In genomic region chr17:82371333-82372062, GRCh38 we compare ENCODE assay signal across 10 cellular contexts. TPM values are rescaled to one million over a fixed set of nuclear protein-coding genes. Genes with fewer than 3 reads are reported as not detected.
DNase-seq lines count a peak whose midpoint lies in the region; ATAC-seq and TF ChIP-seq lines count a peak whose summit lies in the region.
"Had no signal": no experiment of that assay in that cellular context is flagged by ENCODE, and none has a peak within 500 bp of the region (broad histone marks: within the 10 kb centered on the region; RNA-seq: fewer than 3 reads in every experiment).

TSS of gene UTS2R (plus strand) at chr17:82371765. CDS start at chr17:82374325, 2,560 bp downstream.

- H3K27me3 ChIP-seq in DOHH2 (ENCODE audit: control insufficient read depth, low read length) = peaks cover 19% of the 10 kb centered on the region
- no peaks in the 10 kb centered on the region for H3K27me3 ChIP-seq in PC-3 (ENCODE audit: low read length)
- H3K27me3 ChIP-seq in trophoblast cell (ENCODE audit: insufficient read depth, low read length) = peaks cover 25% of the 10 kb centered on the region
- H3K27me3 ChIP-seq in foreskin keratinocyte = peaks cover 89% of the 10 kb centered on the region

- H2BK5ac ChIP-seq in trophoblast cell (ENCODE audit: low read depth, low read length, poor library complexity) = no peak within 1 kb of the TSS

- WGBS in trophoblast cell (ENCODE audit: extremely low coverage, insufficient coverage, insufficient read length) = no CpG with 5 or more reads among the region's 91 CpGs

- H3F3A ChIP-seq in DOHH2 (ENCODE audit: control insufficient read depth, insufficient read depth) (no peaks in the 10 kb centered on the region), PC-3 (ENCODE audit: low read length, unreplicated experiment) (no peaks in the 10 kb centered on the region)

- BruUV-seq in PC-3 (replicated peaks; lab: Mats Ljungman, UMichigan) = no TSS peak

- H3K27me3 Mint-ChIP-seq in glutamatergic neuron (ENCODE audit: unreplicated experiment) = peaks cover 10% of the 10 kb centered on the region

- H4K8ac ChIP-seq in trophoblast cell (ENCODE audit: low read depth, low read length) = no peak within 1 kb of the TSS

- no peak within 1 kb of the TSS for H4K12ac ChIP-seq in trophoblast cell (ENCODE audit: low read depth, low read length)

- POLR2A ChIA-PET in PC-3 (lab: Charles Lee; ENCODE audit: unreplicated experiment) = no interaction called here

- no peak within 1 kb of the TSS for H4K91ac ChIP-seq in trophoblast cell (ENCODE audit: low read depth, low read length)

- H3K4me1 Mint-ChIP-seq in glutamatergic neuron (ENCODE audit: low read depth, unreplicated experiment) = peaks cover 9% of the 10 kb centered on the region

- H3K14ac ChIP-seq in trophoblast cell (ENCODE audit: low read length) = no peak within 1 kb of the TSS

- no peaks in the 10 kb centered on the region for H3K9me2 ChIP-seq in DOHH2 (replicated peaks; ENCODE audit: control insufficient read depth, low read length)
- no peaks in the 10 kb centered on the region for H3K9me2 ChIP-seq in PC-3 (replicated peaks; ENCODE audit: low read length)

- H3K4me3 Mint-ChIP-seq in glutamatergic neuron (ENCODE audit: unreplicated experiment) = peak within 1 kb of the TSS; percentile 59

- H3K4me3 ChIP-seq in DOHH2 (ENCODE audit: low read length) (peak within 1 kb of the TSS; percentile 18; the same call in 1 of the 2 replicates), PC-3 (ENCODE audit: low read length) (peak within 1 kb of the TSS; percentile 68), trophoblast cell (ENCODE audit: low read depth, low read length) (peak within 1 kb of the TSS; percentile 9)

- no peak within 1 kb of the TSS for H2BK12ac ChIP-seq in trophoblast cell (ENCODE audit: low read length)

- H3K18ac ChIP-seq in trophoblast cell (ENCODE audit: low read length) = no peak within 1 kb of the TSS

- H3K27ac ChIP-seq in DOHH2 (ENCODE audit: low read depth, low read length) (no peak within 1 kb of the TSS), PC-3 (ENCODE audit: low read length) (no peak within 1 kb of the TSS), trophoblast cell (ENCODE audit: low read depth, low read length) (no peak within 1 kb of the TSS), foreskin keratinocyte (no peak within 1 kb of the TSS)

- H4K20me1 ChIP-seq in DOHH2 (ENCODE audit: control insufficient read depth, insufficient read depth, low read depth, low read length) = no peaks in the 10 kb centered on the region
- H4K20me1 ChIP-seq in PC-3 (ENCODE audit: low read length) = no peaks in the 10 kb centered on the region

- H3K4me1 ChIP-seq in DOHH2 (ENCODE audit: control insufficient read depth, low read length) (peaks cover 9% of the 10 kb centered on the region), PC-3 (ENCODE audit: insufficient read depth, low read length) (peaks cover 6% of the 10 kb centered on the region; the same call in 1 of the 2 replicates), trophoblast cell (ENCODE audit: control insufficient read depth in 1 of 2, insufficient read depth in 2 of 2, low read length in 2 of 2) (peaks cover 2 to 3% of the 10 kb centered on the region in 2 experiments), foreskin keratinocyte (no peaks in the 10 kb centered on the region)

- ATAC-seq in PC-3 (no peak), GM18909 (IDR thresholded peaks at IDR 0.05; ENCODE audit: poor library complexity, unreplicated experiment) (no peak), foreskin keratinocyte (no peak)

- CTCF ChIA-PET in PC-3 (lab: Charles Lee) = no interaction called here

- H2AFZ ChIP-seq in PC-3 (ENCODE audit: low read length) (peak within 1 kb of the TSS; percentile 90), trophoblast cell (ENCODE audit: insufficient read depth, low read length, poor library complexity) (peak within 1 kb of the TSS; percentile 2)

- no peak for DNase-seq in PC-3
- DNase-seq in glutamatergic neuron = peak; percentile 55
- no peak for DNase-seq in trophoblast cell
- no peak for DNase-seq in SW480 (ENCODE audit: low spot score)
- no peak for DNase-seq in NCI-H1694 (lab: John Stamatoyannopoulos, UW)
- no peak for DNase-seq in foreskin keratinocyte
- DNase-seq: activated CD8-positive, alpha-beta memory T cell treated with anti-CD3 and anti-CD28 coated beads for 24 hours had no signal

- H3K36me3 Mint-ChIP-seq in glutamatergic neuron (ENCODE audit: unreplicated experiment) = no peaks in the 10 kb centered on the region

- H3K36me3 ChIP-seq in DOHH2 (ENCODE audit: control insufficient read depth, low read length) = no peaks in the 10 kb centered on the region
- H3K36me3 ChIP-seq in PC-3 (ENCODE audit: low read depth, low read length) = no peaks in the 10 kb centered on the region
- H3K36me3 ChIP-seq in trophoblast cell (ENCODE audit: control insufficient read depth in 1 of 2, insufficient read depth in 2 of 2, low read length in 2 of 2) = no peaks in the 10 kb centered on the region

- no peak within 1 kb of the TSS for H2AK5ac ChIP-seq in trophoblast cell (ENCODE audit: low read length)

- no peaks in the 10 kb centered on the region for H3K79me1 ChIP-seq in trophoblast cell (ENCODE audit: low read length)

- TF ChIP-seq CTCF in DOHH2 (IDR thresholded peaks at IDR 0.05; ENCODE audit: low read depth, low read length, poor library complexity, severe bottlenecking) = no peak
- no peak for TF ChIP-seq CTCF in PC-3 (conservative IDR thresholded peaks at IDR 0.05; ENCODE audit: low read depth, low read length)
- TF ChIP-seq CTCF in glutamatergic neuron (IDR thresholded peaks at IDR 0.05; ENCODE audit: partially characterized antibody, unreplicated experiment) = no peak
- no peak for TF ChIP-seq CTCF in foreskin keratinocyte (conservative IDR thresholded peaks at IDR 0.05)

- peaks cover 3% of the 10 kb centered on the region for H3K9me3 Mint-ChIP-seq in glutamatergic neuron (ENCODE audit: unreplicated experiment)

- no peak within 1 kb of the TSS for H3K23ac ChIP-seq in trophoblast cell (ENCODE audit: low read length)

- H2BK120ac ChIP-seq in trophoblast cell (ENCODE audit: insufficient read depth, low read length, poor library complexity) = no peak within 1 kb of the TSS

- H3K4ac ChIP-seq in trophoblast cell (ENCODE audit: low read depth, low read length) = no peak within 1 kb of the TSS

- H3K9ac ChIP-seq in PC-3 (ENCODE audit: low read length) = no peak within 1 kb of the TSS
- no peak within 1 kb of the TSS for H3K9ac ChIP-seq in trophoblast cell (ENCODE audit: low read length)

- intact Hi-C loops in PC-3 (cut with micrococcal nuclease) = no loop called here

- H3K9me3 ChIP-seq in DOHH2 (ENCODE audit: control insufficient read depth, insufficient read depth, low read length) = no peaks in the 10 kb centered on the region
- H3K9me3 ChIP-seq in PC-3 (ENCODE audit: low read length) = no peaks in the 10 kb centered on the region
- peaks cover 28% of the 10 kb centered on the region for H3K9me3 ChIP-seq in trophoblast cell (ENCODE audit: insufficient read depth, low read depth, low read length)

- H3K27ac Mint-ChIP-seq in glutamatergic neuron (ENCODE audit: unreplicated experiment) = no peak within 1 kb of the TSS

- no peaks in the 10 kb centered on the region for H3K79me2 ChIP-seq in DOHH2 (ENCODE audit: control insufficient read depth, low read length)
- H3K79me2 ChIP-seq in PC-3 (ENCODE audit: low read length) = no peaks in the 10 kb centered on the region
- no peaks in the 10 kb centered on the region for H3K79me2 ChIP-seq in trophoblast cell (ENCODE audit: control insufficient read depth, insufficient read depth, low read length, poor library complexity)

- H3K4me2 ChIP-seq in DOHH2 (ENCODE audit: low read length) = peak within 1 kb of the TSS; percentile 43
- peak within 1 kb of the TSS; percentile 90 for H3K4me2 ChIP-seq in PC-3 (ENCODE audit: low read length)
- peak within 1 kb of the TSS; percentile 48 for H3K4me2 ChIP-seq in trophoblast cell (ENCODE audit: low read length)

RNA-seq across cellular contexts. Expression of gene UTS2R, which starts in this region (rescaled TPM):
- not detected in 2 replicates for total RNA-seq in PC-3 (2014; rRNA removed)
- 7.2 TPM for total RNA-seq in glutamatergic neuron (ENCODE audit: unreplicated experiment)
- polyA plus RNA-seq in trophoblast cell (2013) = 0.34 and 0.36 TPM in 2 replicates
- not detected in 2 replicates for total RNA-seq in foreskin keratinocyte
- polyA plus RNA-seq in foreskin keratinocyte = not detected in 2 replicates
- total RNA-seq: M059J had no signal

Comparison
In these comparisons a context has a peak if more than half of its experiments do, and no peak if none do; other contexts are left out.
1. H3K4me3 ChIP-seq: peak in every context shown above with its lines; median percentile 68 in PC-3; 18 in DOHH2; 9 in trophoblast cell.